Comparison of ENCODE assay signal across 13 cellular contexts in genomic region chr3:44969170-44969569, GRCh38. TPM values are rescaled to one million over a fixed set of nuclear protein-coding genes. Genes with fewer than 3 reads are reported as not detected.
DNase-seq lines count a peak whose midpoint lies in the region; ATAC-seq and TF ChIP-seq lines count a peak whose summit lies in the region.
"Had no signal": no experiment of that assay in that cellular context is flagged by ENCODE, and none has a peak within 500 bp of the region (broad histone marks: within the 10 kb centered on the region; RNA-seq: fewer than 3 reads in every experiment).

No MANE protein-coding gene starts in this region.

- H3K4me1 ChIP-seq in PC-9 (replicated peaks; ENCODE audit: insufficient read depth) = peaks cover 90% of the 10 kb centered on the region

- ATAC-seq in GM21723 (IDR thresholded peaks at IDR 0.05; ENCODE audit: unreplicated experiment) (no peak), HG03442 (IDR thresholded peaks at IDR 0.05; ENCODE audit: unreplicated experiment) (no peak)
- ATAC-seq: Panc1 had no signal

- peak; percentile 11 for TF ChIP-seq CTCF in GM12864 (IDR thresholded peaks at IDR 0.05; ENCODE audit: low read depth, low read length, missing control alignments)
- TF ChIP-seq CTCF in PC-9 (conservative IDR thresholded peaks at IDR 0.05) = no peak
- no peak for TF ChIP-seq CTCF in GM13976 (IDR thresholded peaks at IDR 0.05; ENCODE audit: borderline replicate concordance, control extremely low read depth, extremely low read depth, insufficient read depth, missing control alignments)

- peak overlapping the region; percentile 8; the same call in 1 of the 2 replicates for H3K4me2 ChIP-seq in PC-9

- in situ Hi-C loops in GM13976 (cut with MboI; ENCODE audit: low sequenced_read_pairs, unreplicated experiment) = no loop called here

- H4K20me1 ChIP-seq in PC-9 (ENCODE audit: insufficient read depth) = no peaks in the 10 kb centered on the region; the same call in 1 of the 2 replicates

- no peaks in the 10 kb centered on the region for H3K27me3 ChIP-seq in PC-9 (ENCODE audit: insufficient read depth, low read depth)

- H3K36me3 ChIP-seq in PC-9 (ENCODE audit: low read depth) = peaks cover 5% of the 10 kb centered on the region

- peak overlapping the region; percentile 91; the same call in 1 of the 2 replicates for H3K27ac ChIP-seq in PC-9

- no peak overlapping the region for H2AFZ ChIP-seq in PC-9

- peaks cover 92% of the 10 kb centered on the region for H3K79me2 ChIP-seq in PC-9 (ENCODE audit: low read depth)

- intact Hi-C loops in PC-9 (cut with micrococcal nuclease; ENCODE audit: unreplicated experiment) = loop anchor here (5.0 kb wide), 1 partner anchor 82 kb away; no protein-coding TSS in a partner anchor

- POLR2A ChIA-PET in PC-9 (lab: Charles Lee; ENCODE audit: unreplicated experiment) = no interaction called here

- H3F3A ChIP-seq in PC-9 (ENCODE audit: insufficient read depth, low read depth) = peaks cover 53% of the 10 kb centered on the region

- CTCF ChIA-PET in PC-9 (lab: Charles Lee) = no interaction called here

- no peaks in the 10 kb centered on the region for H3K9me2 ChIP-seq in PC-9 (ENCODE audit: insufficient read depth)

- DNase-seq in AML-193 (lab: John Stamatoyannopoulos, UW) (peak; percentile 99), GM12864 (ENCODE audit: low read depth) (no peak), PC-9 (no peak), germinal center (ENCODE audit: low spot score) (peak; percentile 39), GM13976 (ENCODE audit: low spot score) (no peak), HuH-7.5 (ENCODE audit: low spot score) (no peak)
- DNase-seq: activated CD4-positive, CD25-positive, alpha-beta regulatory T cell treated with anti-CD3 and anti-CD28 coated beads, Interleukin-2, amount 50 U/mL, for 72 hours; activated naive CD4-positive, alpha-beta T cell treated with anti-CD3 and anti-CD28 coated beads, Interleukin-2, amount 50 U/mL, for 16 hours; occipital lobe had no signal

- H3K4me3 ChIP-seq in GM12864 (ENCODE audit: low read depth, low read length) = no peak overlapping the region
- H3K4me3 ChIP-seq in PC-9 = no peak overlapping the region

- BruUV-seq in PC-9 (replicated peaks; lab: Mats Ljungman, UMichigan) = no TSS peak

- no peaks in the 10 kb centered on the region for H3K9me3 ChIP-seq in PC-9 (ENCODE audit: insufficient read depth, low read depth)

RNA-seq across cellular contexts. Expression of gene ZDHHC3, which starts 6.8 kb away (rescaled TPM):
- 107 and 118 TPM in 2 replicates for total RNA-seq in PC-9 (2021)

RNA-seq across cellular contexts. Expression of gene EXOSC7, which starts 6.9 kb away (rescaled TPM):
- 56.2 and 58.0 TPM in 2 replicates for total RNA-seq in PC-9 (2021)

RNA-seq across cellular contexts. Expression of gene CLEC3B, which starts 56.9 kb away (rescaled TPM):
- total RNA-seq in PC-9 (2021) = not detected in 2 replicates
- total RNA-seq: kidney epithelial cell had no signal

Comparison
In these comparisons a context has a peak if more than half of its experiments do, and no peak if none do; other contexts are left out.
1. DNase-seq: peak in AML-193 (2 of 2) and germinal center (single experiment); none in GM12864 (single experiment), PC-9 (0 of 2), GM13976 (single experiment) and HuH-7.5 (single experiment).